ENCODE assay signal across 10 cellular contexts in genomic region chrX:67544281-67544680, GRCh38. TPM values are rescaled to one million over a fixed set of nuclear protein-coding genes. Genes with fewer than 3 reads are reported as not detected.
DNase-seq lines count a peak whose midpoint lies in the region; ATAC-seq, FAIRE-seq and TF ChIP-seq lines count a peak whose summit lies in the region.
"Had no signal": no experiment of that assay in that cellular context is flagged by ENCODE, and none has a peak within 500 bp of the region (broad histone marks: within the 10 kb centered on the region; RNA-seq: fewer than 3 reads in every experiment).

No MANE protein-coding gene starts in this region.

- TF ChIP-seq CTCF in adrenal gland (IDR thresholded peaks at IDR 0.05), result no peak

- H3K4me3 ChIP-seq in adrenal gland (peak overlapping the region in 2 of 4 donors; percentile 9 to 53), iPS-11a (ENCODE audit: low read depth, low read length) (peak overlapping the region; percentile 28), skeletal muscle tissue (ENCODE audit: low read length in 3 of 3) (peak overlapping the region; percentile 73 to 76 (median 75))

- WGBS in adrenal gland, 4 donors, result 1 to 24% (median 12%) methylated on average over 4 to 21 of the region's 21 CpGs

- H3K4me1 ChIP-seq in adrenal gland (replicated peaks in 1 of 2), result peaks cover 0 to 7% of the 10 kb centered on the region in 2 donors
- H3K4me1 ChIP-seq in skeletal muscle tissue (ENCODE audit: control insufficient read depth in 3 of 3, insufficient read depth in 3 of 3, low read length in 3 of 3), result peaks cover 0 to 9% (median 8%) of the 10 kb centered on the region in 3 donors

- peak overlapping the region in 2 of 3 donors; percentile 68 to 77 for H3K9ac ChIP-seq in skeletal muscle tissue (ENCODE audit: low read depth in 1 of 3, low read length in 3 of 3)

- FAIRE-seq in HTR-8/SVneo (lab: Jason Lieb, UNC), result no peak

- H3K27me3 ChIP-seq in adrenal gland (peaks cover 38% of the 10 kb centered on the region), skeletal muscle tissue (ENCODE audit: control insufficient read depth in 3 of 3, insufficient read depth in 3 of 3, low read length in 3 of 3) (no peaks in the 10 kb centered on the region)

- peak overlapping the region in 2 of 5 donors; percentile 22 to 34 for H3K27ac ChIP-seq in adrenal gland
- no peak overlapping the region for H3K27ac ChIP-seq in skeletal muscle tissue (ENCODE audit: low read depth, low read length)
- H3K27ac ChIP-seq: neutrophil had no signal

- H3K36me3 ChIP-seq in adrenal gland (replicated peaks in 1 of 2), result no peaks in the 10 kb centered on the region
- H3K36me3 ChIP-seq in skeletal muscle tissue (ENCODE audit: control insufficient read depth in 3 of 3, insufficient read depth in 3 of 3, low read length in 3 of 3), result no peaks in the 10 kb centered on the region
- H3K36me3 ChIP-seq: neutrophil had no signal

- peak; percentile 6 for DNase-seq in HCEC 1CT
- peak in 4 of 7 donors; percentile 3 to 29 (median 13) for DNase-seq in adrenal gland
- DNase-seq in dermis blood vessel endothelial cell, result no peak
- no peak for DNase-seq in left colon
- no peak for DNase-seq in HTR-8/SVneo (ENCODE audit: insufficient read length, low spot score)
- DNase-seq: NCI-H226 had no signal

- ATAC-seq in HG02623 (IDR thresholded peaks at IDR 0.05; ENCODE audit: unreplicated experiment) (no peak), left colon (no peak)

- TF ChIP-seq POLR2A in adrenal gland (IDR thresholded peaks at IDR 0.05), result no peak

- intact Hi-C loops in adrenal gland (cut with DNase I) (no loop called here), left colon (cut with DNase I, micrococcal nuclease) (no loop called here)

- H3K9me3 ChIP-seq in adrenal gland (replicated peaks in 1 of 3) (no peaks in the 10 kb centered on the region), skeletal muscle tissue (ENCODE audit: control insufficient read depth in 3 of 3, low read length in 3 of 3) (peaks cover 0 to 2% (median 0%) of the 10 kb centered on the region in 3 donors)
- H3K9me3 ChIP-seq: neutrophil had no signal

RNA-seq across cellular contexts. Expression of gene AR, which starts 0.5 kb away (rescaled TPM):
- 1 to 10 TPM; 1.1 to 7.5 (median 4.8) TPM for total RNA-seq in adrenal gland
- 1 to 10 TPM in 1 of 3 donors, under 1 TPM in 2; 0.64 to 1.6 (median 0.98) TPM for polyA plus RNA-seq in adrenal gland
- total RNA-seq in skeletal muscle tissue, result 7.8 TPM
- 1.2 and 2.9 TPM in 2 replicates for total RNA-seq in dermis blood vessel endothelial cell
- 1 to 10 TPM in 1 of 2 donors, under 1 TPM in 1; 0.37 to 1.2 TPM for total RNA-seq in left colon

Comparison
In these comparisons a context has a peak if more than half of its experiments do, and no peak if none do; other contexts are left out.
1. DNase-seq: peak in HCEC 1CT (single experiment) and adrenal gland (4 of 7); none in dermis blood vessel endothelial cell (single experiment), left colon (0 of 2) and HTR-8/SVneo (single experiment).